ENCODE assay signal across 8 cellular contexts in genomic region chr5:113336975-113337374, GRCh38.
A peak's percentile ranks its signal among the peaks of the same experiment; 100 is the strongest.
DNase-seq lines count a peak whose midpoint lies in the region; ATAC-seq, FAIRE-seq and TF ChIP-seq lines count a peak whose summit lies in the region.

No MANE protein-coding gene starts in this region.

- peak; percentile 64 for DNase-seq in DMS114 treated with DMSO at 0.1 percent for 48 hours (lab: John Stamatoyannopoulos, UW; ENCODE audit: unreplicated experiment)
- peak; percentile 32 for DNase-seq in HuH-7 (ENCODE audit: low spot score)
- DNase-seq in T1000 (lab: John Stamatoyannopoulos, UW): peak; percentile 17
- DNase-seq in heart left ventricle: peak in 4 of 5 donors; percentile 39 to 53 (median 40)
- peak; percentile 9 to 15 for DNase-seq in stimulated activated naive CD8-positive, alpha-beta T cell treated with anti-CD3 and anti-CD28 coated beads, Interleukin-15, amount 100 ng/mL, for 72 hours
- no peak for DNase-seq in small intestine
- DNase-seq in DMS79 treated with DMSO at 0.1 percent for 48 hours (lab: John Stamatoyannopoulos, UW): no peak

- no peak for FAIRE-seq in small intestine (lab: Jason Lieb, UNC)

- H3K4me3 ChIP-seq in heart left ventricle (no peak overlapping the region), small intestine (ENCODE audit: low read depth in 1 of 2, low read length in 2 of 2) (no peak overlapping the region)

- intact Hi-C loops in heart left ventricle (cut with DNase I): loop anchor here (2.0 to 10.0 kb wide), 7 partner anchors 174 to 1162 kb away; partner anchors contain the start of gene YTHDC2 (in 7 of the 10)

- 52 to 67% (median 55%) methylated on average over 4 of the region's 4 CpGs for WGBS in heart left ventricle, 4 donors
- 49 to 63% (median 60%) methylated on average over 4 of the region's 4 CpGs for WGBS in small intestine, 3 donors

- no peak overlapping the region for H3K4me3 Mint-ChIP-seq in stimulated activated naive CD8-positive, alpha-beta T cell treated with anti-CD3 and anti-CD28 coated beads, Interleukin-15, amount 100 ng/mL, for 72 hours

- H3K9me3 ChIP-seq in heart left ventricle: no peaks in the 10 kb centered on the region
- H3K9me3 ChIP-seq in small intestine (ENCODE audit: control insufficient read depth, low read depth): no peaks in the 10 kb centered on the region

- ATAC-seq in heart left ventricle: peak; percentile 72 to 93 (median 89)
- ATAC-seq in stimulated activated naive CD8-positive, alpha-beta T cell treated with anti-CD3 and anti-CD28 coated beads, Interleukin-15, amount 100 ng/mL, for 72 hours: peak; percentile 79
- ATAC-seq in HG03280 (IDR thresholded peaks at IDR 0.05; ENCODE audit: unreplicated experiment): no peak

- H3K27ac Mint-ChIP-seq in stimulated activated naive CD8-positive, alpha-beta T cell treated with anti-CD3 and anti-CD28 coated beads, Interleukin-15, amount 100 ng/mL, for 72 hours: no peak overlapping the region

- H3K27ac ChIP-seq in heart left ventricle (no peak overlapping the region), small intestine (ENCODE audit: low read depth in 1 of 2, low read length in 1 of 2) (no peak overlapping the region)

- H3K27me3 ChIP-seq in heart left ventricle: no peaks in the 10 kb centered on the region
- no peaks in the 10 kb centered on the region for H3K27me3 ChIP-seq in small intestine (ENCODE audit: control insufficient read depth in 2 of 2, insufficient read depth in 2 of 2, low read length in 2 of 2)

- H3K4me1 Mint-ChIP-seq in stimulated activated naive CD8-positive, alpha-beta T cell treated with anti-CD3 and anti-CD28 coated beads, Interleukin-15, amount 100 ng/mL, for 72 hours: peaks cover 16% of the 10 kb centered on the region

- H3K9me3 Mint-ChIP-seq in stimulated activated naive CD8-positive, alpha-beta T cell treated with anti-CD3 and anti-CD28 coated beads, Interleukin-15, amount 100 ng/mL, for 72 hours: no peaks in the 10 kb centered on the region

- H3K4me1 ChIP-seq in heart left ventricle: peaks cover 0 to 15% (median 0%) of the 10 kb centered on the region in 12 donors
- H3K4me1 ChIP-seq in small intestine (ENCODE audit: control insufficient read depth in 2 of 2, insufficient read depth in 1 of 2, low read depth in 1 of 2, low read length in 1 of 2): no peaks in the 10 kb centered on the region

- no peak for TF ChIP-seq POLR2A in heart left ventricle (IDR thresholded peaks at IDR 0.05)

- H3K36me3 ChIP-seq in heart left ventricle (no peaks in the 10 kb centered on the region), small intestine (ENCODE audit: control insufficient read depth in 2 of 2, insufficient read depth in 2 of 2, low read length in 2 of 2) (no peaks in the 10 kb centered on the region)

- peak; percentile 33 to 70 (median 50) for TF ChIP-seq CTCF in heart left ventricle (IDR thresholded peaks at IDR 0.05)

- peaks cover 18% of the 10 kb centered on the region for H3K27me3 Mint-ChIP-seq in stimulated activated naive CD8-positive, alpha-beta T cell treated with anti-CD3 and anti-CD28 coated beads, Interleukin-15, amount 100 ng/mL, for 72 hours

Comparison
In these comparisons a context has a peak if more than half of its experiments do, and no peak if none do; other contexts are left out.
1. DNase-seq: peak in DMS114 treated with DMSO at 0.1 percent for 48 hours (single experiment), HuH-7 (single experiment), T1000 (single experiment), heart left ventricle (4 of 5) and stimulated activated naive CD8-positive, alpha-beta T cell treated with anti-CD3 and anti-CD28 coated beads, Interleukin-15, amount 100 ng/mL, for 72 hours (2 of 2); none in small intestine (single experiment) and DMS79 treated with DMSO at 0.1 percent for 48 hours (single experiment).